7 cellular contexts compared by ENCODE assay signal in the genomic region with DNA sequence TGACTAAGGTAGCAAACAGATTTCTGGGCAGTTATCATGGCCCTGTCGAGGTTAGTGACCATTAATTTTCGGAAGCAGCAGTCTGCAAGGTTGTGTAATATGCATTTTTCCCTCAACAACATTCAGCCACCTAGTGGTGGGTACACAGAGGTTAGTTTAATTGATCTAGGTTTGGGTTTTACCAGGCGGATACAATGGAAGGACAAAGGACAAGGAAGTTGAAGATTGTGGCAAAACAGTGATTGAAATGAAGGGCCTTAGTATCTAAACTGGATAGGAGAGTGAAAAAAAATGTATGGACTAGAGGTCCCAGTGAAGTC. TPM values are rescaled to one million over a fixed set of nuclear protein-coding genes. Genes with fewer than 3 reads are reported as not detected.
DNase-seq lines count a peak whose midpoint lies in the region; ATAC-seq and TF ChIP-seq lines count a peak whose summit lies in the region.

No MANE protein-coding gene starts in this region.

- H3K9ac ChIP-seq in neural progenitor cell: no peak overlapping the region

- no peaks in the 10 kb centered on the region for H3K27me3 Mint-ChIP-seq in brain
- peaks cover 8% of the 10 kb centered on the region for H3K27me3 Mint-ChIP-seq in neural progenitor cell (ENCODE audit: insufficient read depth, low read depth)

- H3K79me2 ChIP-seq in neural progenitor cell (ENCODE audit: low read depth): no peaks in the 10 kb centered on the region

- no peaks in the 10 kb centered on the region for H3K27me3 ChIP-seq in GM06990 (replicated peaks; ENCODE audit: control insufficient read depth, insufficient read depth, low read length)
- H3K27me3 ChIP-seq in neural progenitor cell: no peaks in the 10 kb centered on the region

- peaks cover 18% of the 10 kb centered on the region for H3K36me3 Mint-ChIP-seq in brain
- H3K36me3 Mint-ChIP-seq in neural progenitor cell: peaks cover 9% of the 10 kb centered on the region

- H4K20me1 ChIP-seq in neural progenitor cell (ENCODE audit: low read depth): no peaks in the 10 kb centered on the region

- peaks cover 0 to 3% (median 0%) of the 10 kb centered on the region in 5 experiments for H3K9me3 Mint-ChIP-seq in brain
- H3K9me3 Mint-ChIP-seq in neural progenitor cell: no peaks in the 10 kb centered on the region

- no peak for ATAC-seq in HG03432 (IDR thresholded peaks at IDR 0.05; ENCODE audit: unreplicated experiment)

- H3K4me1 Mint-ChIP-seq in brain: peaks cover 27% of the 10 kb centered on the region
- peaks cover 29% of the 10 kb centered on the region for H3K4me1 Mint-ChIP-seq in neural progenitor cell

- peak; percentile 50 for TF ChIP-seq CTCF in GM06990 (IDR thresholded peaks at IDR 0.05; ENCODE audit: insufficient read depth, low read length, poor library complexity, severe bottlenecking)
- peak; percentile 23 to 49 for TF ChIP-seq CTCF in brain (conservative IDR thresholded peaks at IDR 0.05)
- TF ChIP-seq CTCF in neural progenitor cell (IDR thresholded peaks at IDR 0.05): peak; percentile 65

- H3K4me2 ChIP-seq in neural progenitor cell: no peak overlapping the region

- H3F3A ChIP-seq in neural progenitor cell (ENCODE audit: low read depth): peaks cover 12% of the 10 kb centered on the region

- peaks cover 17% of the 10 kb centered on the region for H3K4me1 ChIP-seq in neural progenitor cell

- H3K27ac Mint-ChIP-seq in brain (no peak overlapping the region), neural progenitor cell (no peak overlapping the region)

- DNase-seq in GM06990 (ENCODE audit: extremely low read depth, insufficient read length) (no peak), M059J (ENCODE audit: low read depth) (peak; percentile 58), neural progenitor cell (ENCODE audit: low spot score) (peak; percentile 37), middle frontal gyrus (ENCODE audit: extremely low spot score, low spot score) (no peak), KG1 (lab: John Stamatoyannopoulos, UW) (no peak)

- H3K27ac ChIP-seq in neural progenitor cell: no peak overlapping the region

- H3K4me3 ChIP-seq in GM06990 (replicated peaks; ENCODE audit: low read depth, low read length) (no peak overlapping the region), neural progenitor cell (no peak overlapping the region)

- H2AFZ ChIP-seq in neural progenitor cell (replicated peaks): no peak overlapping the region

- H3K4me3 Mint-ChIP-seq in brain (no peak overlapping the region), neural progenitor cell (no peak overlapping the region)

- H3K9me3 ChIP-seq in neural progenitor cell (ENCODE audit: low read depth): no peaks in the 10 kb centered on the region

- H3K36me3 ChIP-seq in GM06990 (ENCODE audit: control insufficient read depth, insufficient read depth, low read length) (no peaks in the 10 kb centered on the region), neural progenitor cell (no peaks in the 10 kb centered on the region)

RNA-seq across cellular contexts. Expression of gene ARMH1, which starts 2.6 kb away (rescaled TPM):
- 0.37 and 2.8 TPM in 2 replicates for total RNA-seq in M059J (2014; rRNA removed; shearing (Covaris generic))
- polyA plus RNA-seq in brain (ENCODE audit: insufficient read depth, low read depth, low replicate concordance): 5.2 TPM
- total RNA-seq in neural progenitor cell (ENCODE audit: low replicate concordance): 3.6 and 11.4 TPM in 2 replicates

RNA-seq across cellular contexts. Expression of gene TMEM53, which starts 2.9 kb away (rescaled TPM):
- 12.7 and 17.0 TPM in 2 replicates for total RNA-seq in M059J (2014; rRNA removed; shearing (Covaris generic))
- polyA plus RNA-seq in brain (ENCODE audit: insufficient read depth, low read depth, low replicate concordance): 19.1 TPM
- total RNA-seq in neural progenitor cell (ENCODE audit: low replicate concordance): 5.0 and 6.7 TPM in 2 replicates

RNA-seq across cellular contexts. Expression of gene RNU5D-1, which starts 53.8 kb away (rescaled TPM):
- not detected in 2 replicates for total RNA-seq in M059J (2014; rRNA removed; shearing (Covaris generic))
- not detected for polyA plus RNA-seq in brain (ENCODE audit: insufficient read depth, low read depth, low replicate concordance)
- not detected in 2 replicates for total RNA-seq in neural progenitor cell (ENCODE audit: low replicate concordance)

Comparison
In these comparisons a context has a peak if more than half of its experiments do, and no peak if none do; other contexts are left out.
1. DNase-seq: peak in M059J (single experiment) and neural progenitor cell (single experiment); none in GM06990 (single experiment), middle frontal gyrus (single experiment) and KG1 (single experiment).
2. Peak in every context shown above with its lines, with median percentiles within 50 percentile points of each other: CTCF ChIP-seq.